11 cellular contexts compared by ENCODE assay signal in genomic region chr6:158073776-158074175, GRCh38.
"Had no signal": no experiment of that assay in that cellular context is flagged by ENCODE, and none has a peak within 500 bp of the region (broad histone marks: within the 10 kb centered on the region; RNA-seq: fewer than 3 reads in every experiment).

No MANE protein-coding gene starts in this region.

- DNase-seq: activated CD4-positive, alpha-beta T cell treated with anti-CD3 and anti-CD28 coated beads for 4 hours; activated CD8-positive, alpha-beta T cell treated with anti-CD3 and anti-CD28 coated beads for 36 hours; amygdala; brain microvascular endothelial cell; cerebellar nuclear complex; effector memory CD8-positive, alpha-beta T cell; hippocampal formation; left ventricle myocardium superior; mesenchymal stem cell; T-helper 9 cell; thyroid gland had no signal
